ENCODE assay signal across 8 cellular contexts in genomic region chr3:62622553-62623174, GRCh38.
DNase-seq lines count a peak whose midpoint lies in the region; ATAC-seq lines count a peak whose summit lies in the region.

No MANE protein-coding gene starts in this region.

- peak; percentile 39 for DNase-seq in NCI-H1092 treated with DMSO at 0.1 percent for 48 hours (lab: John Stamatoyannopoulos, UW)
- no peak for DNase-seq in NCI-H1092 (lab: John Stamatoyannopoulos, UW)
- DNase-seq in OCI-M1 (lab: John Stamatoyannopoulos, UW): peak; percentile 87
- peak; percentile 41 for DNase-seq in epidermal melanocyte (ENCODE audit: insufficient read length, low spot score)
- peak; percentile 72 for DNase-seq in myocyte (ENCODE audit: low read depth)
- DNase-seq in stimulated activated naive CD8-positive, alpha-beta T cell treated with anti-CD3 and anti-CD28 coated beads, Interleukin-15, amount 100 ng/mL, for 72 hours: no peak

- H3K27me3 Mint-ChIP-seq in stimulated activated naive CD8-positive, alpha-beta T cell treated with anti-CD3 and anti-CD28 coated beads, Interleukin-15, amount 100 ng/mL, for 72 hours: peaks cover 11% of the 10 kb centered on the region

- no peak overlapping the region for H3K4me3 Mint-ChIP-seq in stimulated activated naive CD8-positive, alpha-beta T cell treated with anti-CD3 and anti-CD28 coated beads, Interleukin-15, amount 100 ng/mL, for 72 hours

- no peaks in the 10 kb centered on the region for H3K4me1 Mint-ChIP-seq in stimulated activated naive CD8-positive, alpha-beta T cell treated with anti-CD3 and anti-CD28 coated beads, Interleukin-15, amount 100 ng/mL, for 72 hours

- ATAC-seq in HG03159 (IDR thresholded peaks at IDR 0.05; ENCODE audit: unreplicated experiment): peak; percentile 53
- no peak for ATAC-seq in GM21786 (IDR thresholded peaks at IDR 0.05; ENCODE audit: unreplicated experiment)
- no peak for ATAC-seq in stimulated activated naive CD8-positive, alpha-beta T cell treated with anti-CD3 and anti-CD28 coated beads, Interleukin-15, amount 100 ng/mL, for 72 hours

- H3K27ac Mint-ChIP-seq in stimulated activated naive CD8-positive, alpha-beta T cell treated with anti-CD3 and anti-CD28 coated beads, Interleukin-15, amount 100 ng/mL, for 72 hours: no peak overlapping the region

- no peaks in the 10 kb centered on the region for H3K9me3 Mint-ChIP-seq in stimulated activated naive CD8-positive, alpha-beta T cell treated with anti-CD3 and anti-CD28 coated beads, Interleukin-15, amount 100 ng/mL, for 72 hours

Comparison
In these comparisons a context has a peak if more than half of its experiments do, and no peak if none do; other contexts are left out.
1. DNase-seq: peak in NCI-H1092 treated with DMSO at 0.1 percent for 48 hours (single experiment), OCI-M1 (single experiment), epidermal melanocyte (single experiment) and myocyte (single experiment); none in NCI-H1092 (single experiment) and stimulated activated naive CD8-positive, alpha-beta T cell treated with anti-CD3 and anti-CD28 coated beads, Interleukin-15, amount 100 ng/mL, for 72 hours (0 of 2).